In genomic region chr2:237759176-237759575, GRCh38 we compare ENCODE assay signal across 1 cellular context.
TF ChIP-seq lines count a peak whose summit lies in the region.

No MANE protein-coding gene starts in this region.

TF ChIP-seq in IMR-90, 13 proteins besides CTCF, POLR2A, EP300 and RAD21:
- TF ChIP-seq SMC3 (IDR thresholded peaks at IDR 0.05; ENCODE audit: low read depth, low read length): no peak
- no peak for TF ChIP-seq BHLHE40 (IDR thresholded peaks at IDR 0.05; ENCODE audit: low read depth, low read length)
